In genomic region chr1:154337253-154337894, GRCh38 we compare ENCODE assay signal across 18 cellular contexts. TPM values are rescaled to one million over a fixed set of nuclear protein-coding genes. Genes with fewer than 3 reads are reported as not detected.
A peak's percentile ranks its signal among the peaks of the same experiment; 100 is the strongest.
DNase-seq lines count a peak whose midpoint lies in the region; ATAC-seq and TF ChIP-seq lines count a peak whose summit lies in the region.
"Had no signal": no experiment of that assay in that cellular context is flagged by ENCODE, and none has a peak within 500 bp of the region (broad histone marks: within the 10 kb centered on the region; RNA-seq: fewer than 3 reads in every experiment).

No MANE protein-coding gene starts in this region.

- H2AFZ ChIP-seq in IMR-90 (replicated peaks; ENCODE audit: low read length, poor library complexity) (no peak overlapping the region), SK-N-SH (ENCODE audit: low read depth) (no peak overlapping the region)

- H2AK5ac ChIP-seq in IMR-90 (ENCODE audit: low read depth, low read length) = 0 out of 2 replicates have a peak overlapping the region, but pooled peaks have one; percentile 45

- no peak for TF ChIP-seq EP300 in SK-N-SH (IDR thresholded peaks at IDR 0.05; ENCODE audit: borderline replicate concordance in 1 of 2, low read depth in 1 of 2, low read length in 1 of 2)

- intact Hi-C loops in IMR-90 (cut with micrococcal nuclease) = no loop called here
- intact Hi-C loops in naive thymus-derived CD4-positive, alpha-beta T cell (cut with micrococcal nuclease) = no loop called here

- H3K79me2 ChIP-seq in SK-N-SH (ENCODE audit: insufficient read depth) = no peaks in the 10 kb centered on the region

- H3K4me3 Mint-ChIP-seq in CD4-positive, CD25-positive, alpha-beta regulatory T cell = peak overlapping the region; percentile 85 to 95 (median 86)
- peak overlapping the region; percentile 66 for H3K4me3 Mint-ChIP-seq in activated CD8-positive, alpha-beta T cell treated with anti-CD3 and anti-CD28 coated beads, Interleukin-2, amount 10 ng/mL, durations not matched to agents 7 days and 5 days
- peak overlapping the region; percentile 77 to 92 (median 83) for H3K4me3 Mint-ChIP-seq in naive thymus-derived CD4-positive, alpha-beta T cell

- no peak overlapping the region for H2BK120ac ChIP-seq in IMR-90 (ENCODE audit: low read depth, low read length)

- H2BK5ac ChIP-seq in IMR-90 (ENCODE audit: low read depth, low read length, poor library complexity, severe bottlenecking) = no peak overlapping the region

- ATAC-seq in CD4-positive, CD25-positive, alpha-beta regulatory T cell (ENCODE audit: low read depth in 2 of 2) = peak; percentile 31 to 45
- no peak for ATAC-seq in IMR-90 (ENCODE audit: low read depth)
- ATAC-seq in activated CD8-positive, alpha-beta T cell treated with anti-CD3 and anti-CD28 coated beads, Interleukin-2, amount 10 ng/mL, durations not matched to agents 7 days and 5 days = peak; percentile 18
- no peak for ATAC-seq in naive thymus-derived CD4-positive, alpha-beta T cell
- ATAC-seq in GM21447 (IDR thresholded peaks at IDR 0.05; ENCODE audit: unreplicated experiment) = no peak
- ATAC-seq: pancreas had no signal

- H3K36me3 ChIP-seq in CD4-positive, CD25-positive, alpha-beta regulatory T cell (ENCODE audit: control insufficient read depth, insufficient read depth, low read length) = peaks cover 65% of the 10 kb centered on the region
- H3K36me3 ChIP-seq in IMR-90 (ENCODE audit: control insufficient read depth, insufficient read depth, low read length) (peaks cover 62% of the 10 kb centered on the region), SK-N-SH (replicated peaks in 1 of 2; ENCODE audit: control insufficient read depth in 1 of 2, insufficient read depth in 2 of 2, low read length in 1 of 2) (peaks cover 49 to 65% of the 10 kb centered on the region in 2 experiments)
- peaks cover 16 to 61% (median 18%) of the 10 kb centered on the region in 3 experiments for H3K36me3 ChIP-seq in naive thymus-derived CD4-positive, alpha-beta T cell (ENCODE audit: control insufficient read depth in 2 of 3, insufficient read depth in 3 of 3, low read length in 3 of 3)
- H3K36me3 ChIP-seq: breast epithelium had no signal

- TF ChIP-seq RAD21 in IMR-90 (IDR thresholded peaks at IDR 0.05; ENCODE audit: low read length) (no peak), SK-N-SH (IDR thresholded peaks at IDR 0.05; ENCODE audit: low read length) (no peak)

- POLR2A ChIA-PET in IMR-90 (lab: Charles Lee; ENCODE audit: unreplicated experiment) (no interaction called here), SK-N-SH (lab: Yijun Ruan, JAX) (no interaction called here)
- POLR2A ChIA-PET in activated CD8-positive, alpha-beta T cell treated with anti-CD3 and anti-CD28 coated beads, Interleukin-2, amount 10 ng/mL, durations not matched to agents 7 days and 5 days (lab: Charles Lee) = interaction anchor here (0.5 to 2.2 kb wide), 2 partner anchors 9 to 98 kb away, joined by 5 to 6 read pairs; no protein-coding TSS in a partner anchor
- POLR2A ChIA-PET in naive thymus-derived CD4-positive, alpha-beta T cell (lab: Charles Lee) = interaction anchor here (0.6 to 5.2 kb wide), 14 partner anchors 7 to 268 kb away, joined by 3 to 92 read pairs (median 4); partner anchors contain the start of gene ATP8B2

- H4K20me1 ChIP-seq in IMR-90 (ENCODE audit: insufficient read depth, low read length) (peaks cover 10% of the 10 kb centered on the region; the same call in 1 of the 2 replicates), SK-N-SH (ENCODE audit: insufficient read depth) (no peaks in the 10 kb centered on the region)

- no peak overlapping the region for H3K18ac ChIP-seq in IMR-90 (ENCODE audit: low read depth, low read length)

- H3K4me1 Mint-ChIP-seq in CD4-positive, CD25-positive, alpha-beta regulatory T cell = peaks cover 25 to 94% (median 67%) of the 10 kb centered on the region in 4 donors
- H3K4me1 Mint-ChIP-seq in activated CD8-positive, alpha-beta T cell treated with anti-CD3 and anti-CD28 coated beads, Interleukin-2, amount 10 ng/mL, durations not matched to agents 7 days and 5 days (ENCODE audit: low read depth) = peaks cover 77% of the 10 kb centered on the region
- H3K4me1 Mint-ChIP-seq in naive thymus-derived CD4-positive, alpha-beta T cell = peaks cover 60 to 88% (median 75%) of the 10 kb centered on the region in 7 donors

- H3K27me3 ChIP-seq in CD4-positive, CD25-positive, alpha-beta regulatory T cell (ENCODE audit: control insufficient read depth, insufficient read depth, low read length) = no peaks in the 10 kb centered on the region
- no peaks in the 10 kb centered on the region for H3K27me3 ChIP-seq in IMR-90 (ENCODE audit: control insufficient read depth, insufficient read depth, low read length)
- no peaks in the 10 kb centered on the region for H3K27me3 ChIP-seq in naive thymus-derived CD4-positive, alpha-beta T cell (ENCODE audit: control insufficient read depth in 2 of 2, insufficient read depth in 2 of 2, low read length in 2 of 2)
- H3K27me3 ChIP-seq in SK-N-SH (ENCODE audit: insufficient read depth) = no peaks in the 10 kb centered on the region
- H3K27me3 ChIP-seq: breast epithelium, pancreas, sigmoid colon had no signal

- no peak overlapping the region for H4K8ac ChIP-seq in IMR-90 (ENCODE audit: low read depth in 2 of 2, low read length in 2 of 2)

- no peak overlapping the region for H2BK15ac ChIP-seq in IMR-90 (ENCODE audit: low read depth, low read length)

- DNase-seq in CD4-positive, CD25-positive, alpha-beta regulatory T cell = peak in 2 of 3 donors; percentile 45 to 70
- DNase-seq in IMR-90 = no peak
- DNase-seq in activated CD8-positive, alpha-beta T cell treated with anti-CD3 and anti-CD28 coated beads, Interleukin-2, amount 10 ng/mL, durations not matched to agents 7 days and 5 days = no peak
- peak in 1 of 9 donors; percentile 29 for DNase-seq in naive thymus-derived CD4-positive, alpha-beta T cell
- DNase-seq in NCI-H1092 treated with DMSO at 0.1 percent for 48 hours (lab: John Stamatoyannopoulos, UW) = no peak
- no peak for DNase-seq in SK-N-SH
- DNase-seq: DMS 273 treated with DMSO at 0.1 percent for 48 hours, glutamatergic neuron, H7, NCI-H1105, NCI-H82, pancreas, sigmoid colon had no signal

- peaks cover 11% of the 10 kb centered on the region for H3F3A ChIP-seq in SK-N-SH (replicated peaks; ENCODE audit: insufficient read depth)

- H3K27me3 Mint-ChIP-seq in CD4-positive, CD25-positive, alpha-beta regulatory T cell = no peaks in the 10 kb centered on the region
- H3K27me3 Mint-ChIP-seq in activated CD8-positive, alpha-beta T cell treated with anti-CD3 and anti-CD28 coated beads, Interleukin-2, amount 10 ng/mL, durations not matched to agents 7 days and 5 days (ENCODE audit: low read depth) = no peaks in the 10 kb centered on the region
- no peaks in the 10 kb centered on the region for H3K27me3 Mint-ChIP-seq in naive thymus-derived CD4-positive, alpha-beta T cell

- H3K9me1 ChIP-seq in IMR-90 (ENCODE audit: insufficient read depth, low read length) = peaks cover 6% of the 10 kb centered on the region; the same call in 1 of the 2 replicates

- in situ Hi-C loops in IMR-90 (cut with MboI; ENCODE audit: low sequenced_read_pairs) = loop anchor here (5.0 kb wide), 1 partner anchor 65 kb away; the partner anchor contains the start of gene HAX1

- no peak for TF ChIP-seq POLR2A in IMR-90 (IDR thresholded peaks at IDR 0.05; ENCODE audit: low read depth, low read length)

- no peaks in the 10 kb centered on the region for H3K9me2 ChIP-seq in SK-N-SH

- peak overlapping the region; percentile 89 to 100 (median 91) for H3K27ac Mint-ChIP-seq in CD4-positive, CD25-positive, alpha-beta regulatory T cell
- peak overlapping the region; percentile 77 for H3K27ac Mint-ChIP-seq in activated CD8-positive, alpha-beta T cell treated with anti-CD3 and anti-CD28 coated beads, Interleukin-2, amount 10 ng/mL, durations not matched to agents 7 days and 5 days
- H3K27ac Mint-ChIP-seq in naive thymus-derived CD4-positive, alpha-beta T cell = peak overlapping the region; percentile 87 to 100 (median 93)

- no peak overlapping the region for H3K4ac ChIP-seq in IMR-90 (ENCODE audit: low read depth, low read length)

- no peak overlapping the region for H2BK20ac ChIP-seq in IMR-90 (ENCODE audit: low read depth, low read length)

- no peaks in the 10 kb centered on the region for H3K9me3 Mint-ChIP-seq in CD4-positive, CD25-positive, alpha-beta regulatory T cell
- H3K9me3 Mint-ChIP-seq in activated CD8-positive, alpha-beta T cell treated with anti-CD3 and anti-CD28 coated beads, Interleukin-2, amount 10 ng/mL, durations not matched to agents 7 days and 5 days (ENCODE audit: insufficient read depth) = no peaks in the 10 kb centered on the region
- no peaks in the 10 kb centered on the region for H3K9me3 Mint-ChIP-seq in naive thymus-derived CD4-positive, alpha-beta T cell

- no peak overlapping the region for H3K14ac ChIP-seq in IMR-90 (replicated peaks; ENCODE audit: low read depth, low read length)

- H3K9me3 ChIP-seq in CD4-positive, CD25-positive, alpha-beta regulatory T cell (ENCODE audit: control insufficient read depth in 2 of 2, low read length in 2 of 2) = no peaks in the 10 kb centered on the region
- H3K9me3 ChIP-seq in IMR-90 (ENCODE audit: control insufficient read depth, insufficient read depth, low read length) (no peaks in the 10 kb centered on the region), SK-N-SH (no peaks in the 10 kb centered on the region)
- no peaks in the 10 kb centered on the region for H3K9me3 ChIP-seq in naive thymus-derived CD4-positive, alpha-beta T cell (ENCODE audit: control insufficient read depth in 2 of 3, low read length in 3 of 3)
- H3K9me3 ChIP-seq: breast epithelium, pancreas, sigmoid colon had no signal

- no peak overlapping the region for H2AK9ac ChIP-seq in IMR-90 (replicated peaks; ENCODE audit: low read depth, low read length, poor library complexity)

- CTCF ChIA-PET in IMR-90 (lab: Yijun Ruan, JAX) = no interaction called here
- CTCF ChIA-PET in activated CD8-positive, alpha-beta T cell treated with anti-CD3 and anti-CD28 coated beads, Interleukin-2, amount 10 ng/mL, durations not matched to agents 7 days and 5 days (lab: Charles Lee) = interaction anchor here (0.9 to 6.6 kb wide), 8 partner anchors 11 to 209 kb away, joined by 3 to 195 read pairs (median 28); partner anchors contain the start of genes ATP8B2 and HAX1
- CTCF ChIA-PET in naive thymus-derived CD4-positive, alpha-beta T cell (lab: Charles Lee) = interaction anchor here (0.6 to 6.6 kb wide), 5 partner anchors 7 to 252 kb away, joined by 3 to 89 read pairs (median 3); partner anchors contain the start of gene ATP8B2
- CTCF ChIA-PET in SK-N-SH (lab: Yijun Ruan, JAX) = interaction anchor here (2.9 to 6.7 kb wide), 4 partner anchors 7 to 139 kb away, joined by 28 to 99 read pairs (median 48); partner anchors contain the start of gene ATP8B2

- peaks cover 69% of the 10 kb centered on the region for H3K36me3 Mint-ChIP-seq in CD4-positive, CD25-positive, alpha-beta regulatory T cell
- peaks cover 76% of the 10 kb centered on the region for H3K36me3 Mint-ChIP-seq in activated CD8-positive, alpha-beta T cell treated with anti-CD3 and anti-CD28 coated beads, Interleukin-2, amount 10 ng/mL, durations not matched to agents 7 days and 5 days (ENCODE audit: low read depth)
- H3K36me3 Mint-ChIP-seq in naive thymus-derived CD4-positive, alpha-beta T cell = peaks cover 19 to 65% (median 43%) of the 10 kb centered on the region in 5 donors

- TF ChIP-seq CTCF in IMR-90 (conservative IDR thresholded peaks at IDR 0.05; ENCODE audit: low read depth, low read length) = no peak
- no peak for TF ChIP-seq CTCF in SK-N-SH (IDR thresholded peaks at IDR 0.05)

- 100% methylated on average over 1 of the region's 8 CpGs; no CpG with 5 or more reads in 1 of the 2 experiments for WGBS in IMR-90 (ENCODE audit: extremely low coverage in 2 of 2, insufficient read length in 1 of 2), 2 experiments
- 93% methylated on average over 8 of the region's 8 CpGs for WGBS in SK-N-SH (ENCODE audit: low lambda C conversion rate)

- dilution Hi-C loops in IMR-90 (cut with HindIII; ENCODE audit: low sequenced_read_pairs, unreplicated experiment) = no loop called here

- H4K91ac ChIP-seq in IMR-90 (ENCODE audit: insufficient read depth, low read depth, low read length) = no peak overlapping the region

- H3K27ac ChIP-seq in CD4-positive, CD25-positive, alpha-beta regulatory T cell (ENCODE audit: insufficient read depth, low read length, poor library complexity, severe bottlenecking) = peak overlapping the region; percentile 77
- no peak overlapping the region for H3K27ac ChIP-seq in IMR-90 (ENCODE audit: insufficient read depth, low read length)
- H3K27ac ChIP-seq in naive thymus-derived CD4-positive, alpha-beta T cell (ENCODE audit: low read depth, low read length) = peak overlapping the region; percentile 65
- no peak overlapping the region for H3K27ac ChIP-seq in SK-N-SH (ENCODE audit: low read depth in 2 of 2, low read length in 1 of 2)
- H3K27ac ChIP-seq: breast epithelium, pancreas, sigmoid colon had no signal

- H3K23ac ChIP-seq in IMR-90 (ENCODE audit: low read depth, low read length) = no peak overlapping the region

- H3K4me3 ChIP-seq in CD4-positive, CD25-positive, alpha-beta regulatory T cell (ENCODE audit: low read depth, low read length) = peak overlapping the region; percentile 79
- no peak overlapping the region for H3K4me3 ChIP-seq in IMR-90 (ENCODE audit: insufficient read depth, low read depth, low read length)
- H3K4me3 ChIP-seq in naive thymus-derived CD4-positive, alpha-beta T cell (ENCODE audit: low read length) = peak overlapping the region; percentile 53
- H3K4me3 ChIP-seq in SK-N-SH (ENCODE audit: low read depth in 2 of 2, low read length in 1 of 2) = no peak overlapping the region
- H3K4me3 ChIP-seq: breast epithelium, pancreas, sigmoid colon had no signal

- no peak overlapping the region for H3K9ac ChIP-seq in IMR-90 (ENCODE audit: low read depth, low read length)
- no peak overlapping the region for H3K9ac ChIP-seq in SK-N-SH

- no peak overlapping the region for H4K5ac ChIP-seq in IMR-90 (ENCODE audit: low read depth, low read length)

- H3K4me2 ChIP-seq in IMR-90 (ENCODE audit: low read depth, low read length) (no peak overlapping the region), SK-N-SH (no peak overlapping the region)

- BruUV-seq in IMR-90 (replicated peaks; lab: Mats Ljungman, UMichigan) = no TSS peak

- H3K56ac ChIP-seq in IMR-90 (ENCODE audit: extremely low read depth, insufficient read depth, low read length) = no peak overlapping the region

- H3K4me1 ChIP-seq in CD4-positive, CD25-positive, alpha-beta regulatory T cell (ENCODE audit: control insufficient read depth, insufficient read depth, low read length, poor library complexity, severe bottlenecking) = peaks cover 97% of the 10 kb centered on the region
- H3K4me1 ChIP-seq in IMR-90 (ENCODE audit: control insufficient read depth, insufficient read depth, low read length) = peaks cover 10% of the 10 kb centered on the region
- peaks cover 78 to 81% of the 10 kb centered on the region in 2 donors for H3K4me1 ChIP-seq in naive thymus-derived CD4-positive, alpha-beta T cell (ENCODE audit: control insufficient read depth in 2 of 2, insufficient read depth in 2 of 2, low read length in 2 of 2)
- peaks cover 0 to 7% of the 10 kb centered on the region in 2 experiments; a peak in 2 of 4 replicates for H3K4me1 ChIP-seq in SK-N-SH (ENCODE audit: control insufficient read depth in 1 of 2, insufficient read depth in 2 of 2, low read depth in 1 of 2, low read length in 1 of 2)
- H3K4me1 ChIP-seq: breast epithelium had no signal

- H3K79me1 ChIP-seq in IMR-90 (ENCODE audit: low read depth in 1 of 2, low read length in 2 of 2) = peaks cover 15 to 35% of the 10 kb centered on the region in 2 experiments

RNA-seq across cellular contexts. Expression of gene ATP8B2, which starts 12.0 kb away (rescaled TPM):
- total RNA-seq in CD4-positive, CD25-positive, alpha-beta regulatory T cell = 267 TPM
- 100 to 1,000 TPM in 2 of 4 donors, 10 to 100 TPM in 2; 76.0 to 127 (median 104) TPM for polyA plus RNA-seq in CD4-positive, CD25-positive, alpha-beta regulatory T cell
- 91.0 and 91.9 TPM in 2 replicates for total RNA-seq in IMR-90 (2012; rRNA removed)
- polyA plus RNA-seq in IMR-90 (2012; rRNA removed) (79.4 and 86.1 TPM in 2 replicates), SK-N-SH (2012; rRNA removed) (42.7 and 50.7 TPM in 2 replicates)
- 44.9 and 89.2 TPM in 2 replicates for polyA plus RNA-seq in IMR-90 (2012; cell fraction: cytosol; rRNA removed)
- 90.5 and 239 TPM in 2 replicates for polyA plus RNA-seq in IMR-90 (2012; cell fraction: nucleus; rRNA removed; ENCODE audit: low replicate concordance)
- total RNA-seq in activated CD8-positive, alpha-beta T cell treated with anti-CD3 and anti-CD28 coated beads, Interleukin-2, amount 10 ng/mL, durations not matched to agents 7 days and 5 days = 10 to 100 TPM; 65.3 to 71.6 TPM
- 100 to 1,000 TPM; 105 to 130 (median 117) TPM for total RNA-seq in naive thymus-derived CD4-positive, alpha-beta T cell
- 10 to 100 TPM; 49.2 to 89.4 TPM for polyA plus RNA-seq in naive thymus-derived CD4-positive, alpha-beta T cell
- polyA plus RNA-seq in SK-N-SH (2012; cell fraction: cytosol; rRNA removed) = 29.9 and 42.8 TPM in 2 replicates
- 71.3 and 72.5 TPM in 2 replicates for polyA plus RNA-seq in SK-N-SH (2012; cell fraction: nucleus; rRNA removed)

RNA-seq across cellular contexts. Expression of gene AQP10, which starts 16.5 kb away (rescaled TPM):
- 0.81 TPM for total RNA-seq in CD4-positive, CD25-positive, alpha-beta regulatory T cell
- not detected for polyA plus RNA-seq in CD4-positive, CD25-positive, alpha-beta regulatory T cell
- not detected in 2 replicates for total RNA-seq in IMR-90 (2012; rRNA removed)
- not detected in 2 replicates for polyA plus RNA-seq in IMR-90 (2012; rRNA removed)
- polyA plus RNA-seq in IMR-90 (2012; cell fraction: cytosol; rRNA removed) = not detected in 2 replicates
- not detected in 2 replicates for polyA plus RNA-seq in IMR-90 (2012; cell fraction: nucleus; rRNA removed; ENCODE audit: low replicate concordance)
- not detected for total RNA-seq in activated CD8-positive, alpha-beta T cell treated with anti-CD3 and anti-CD28 coated beads, Interleukin-2, amount 10 ng/mL, durations not matched to agents 7 days and 5 days
- under 1 TPM in 1 of 5 experiments, not detected in 4; 0.59 TPM for total RNA-seq in naive thymus-derived CD4-positive, alpha-beta T cell
- not detected for polyA plus RNA-seq in naive thymus-derived CD4-positive, alpha-beta T cell
- 0.02 and 0.13 TPM in 2 replicates for polyA plus RNA-seq in SK-N-SH (2012; rRNA removed)
- polyA plus RNA-seq in SK-N-SH (2012; cell fraction: cytosol; rRNA removed) = 0.01 and 0.09 TPM in 2 replicates
- 0.04 and 0.09 TPM in 2 replicates for polyA plus RNA-seq in SK-N-SH (2012; cell fraction: nucleus; rRNA removed)
- total RNA-seq: H7, lower leg skin, sigmoid colon, SK-MEL-5, temporal lobe had no signal
- polyA plus RNA-seq: sigmoid colon had no signal

Comparison
In these comparisons a context has a peak if more than half of its experiments do, and no peak if none do; other contexts are left out.
1. ATAC-seq: peak in CD4-positive, CD25-positive, alpha-beta regulatory T cell (2 of 2) and activated CD8-positive, alpha-beta T cell treated with anti-CD3 and anti-CD28 coated beads, Interleukin-2, amount 10 ng/mL, durations not matched to agents 7 days and 5 days (single experiment); none in IMR-90 (single experiment), naive thymus-derived CD4-positive, alpha-beta T cell (single experiment) and GM21447 (single experiment).
2. DNase-seq: peak in CD4-positive, CD25-positive, alpha-beta regulatory T cell (2 of 3); none in IMR-90 (single experiment), activated CD8-positive, alpha-beta T cell treated with anti-CD3 and anti-CD28 coated beads, Interleukin-2, amount 10 ng/mL, durations not matched to agents 7 days and 5 days (single experiment), NCI-H1092 treated with DMSO at 0.1 percent for 48 hours (single experiment) and SK-N-SH (single experiment).
3. H3K27ac ChIP-seq: peak in CD4-positive, CD25-positive, alpha-beta regulatory T cell (single experiment) and naive thymus-derived CD4-positive, alpha-beta T cell (single experiment); none in IMR-90 (single experiment) and SK-N-SH (0 of 2).
4. H3K4me3 ChIP-seq: peak in CD4-positive, CD25-positive, alpha-beta regulatory T cell (single experiment) and naive thymus-derived CD4-positive, alpha-beta T cell (single experiment); none in IMR-90 (single experiment) and SK-N-SH (0 of 2).
5. POLR2A ChIA-PET loops: an anchor here in activated CD8-positive, alpha-beta T cell treated with anti-CD3 and anti-CD28 coated beads, Interleukin-2, amount 10 ng/mL, durations not matched to agents 7 days and 5 days (0.5 to 2.2 kb wide) and naive thymus-derived CD4-positive, alpha-beta T cell (0.6 to 5.2 kb wide); none called in IMR-90 and SK-N-SH.
6. Peak in every context shown above with its lines, with median percentiles within 50 percentile points of each other: H3K27ac Mint-ChIP-seq and H3K4me3 Mint-ChIP-seq.